Comparison of ENCODE assay signal across 26 cellular contexts in the genomic region with DNA sequence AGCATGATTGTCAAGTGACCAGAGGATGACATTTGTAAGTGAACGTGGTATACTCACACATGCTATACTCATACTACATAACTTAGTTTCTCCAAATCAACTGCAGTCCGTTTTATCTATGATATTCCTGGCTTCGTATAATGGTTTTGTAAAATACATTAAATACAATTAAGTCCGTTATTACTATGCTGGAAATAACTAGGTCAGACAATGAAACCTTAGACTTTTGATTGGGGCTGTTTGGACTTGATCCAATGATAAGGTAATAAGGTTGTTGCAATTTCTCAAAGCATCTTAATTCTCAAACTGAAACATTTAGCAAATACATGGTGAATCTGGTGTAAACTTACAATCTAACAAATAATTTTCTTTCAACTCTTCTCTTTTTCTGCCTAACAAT.
"Had no signal": no experiment of that assay in that cellular context is flagged by ENCODE, and none has a peak within 500 bp of the region (broad histone marks: within the 10 kb centered on the region; RNA-seq: fewer than 3 reads in every experiment).

No MANE protein-coding gene starts in this region.

- H2AFZ ChIP-seq: neural progenitor cell, parathyroid adenoma had no signal

- H3K9me3 ChIP-seq: ovary, psoas muscle, spleen, suprapubic skin, testis, tibial artery, transverse colon, upper lobe of right lung, uterus had no signal

- H3K4me1 ChIP-seq: parathyroid adenoma, psoas muscle, spleen, testis, transverse colon, upper lobe of right lung, uterus had no signal

- H3K79me2 ChIP-seq: parathyroid adenoma had no signal

- H3K27ac ChIP-seq: neural progenitor cell, ovary, parathyroid adenoma, psoas muscle, skin epidermis, spleen, suprapubic skin, testis, tibial artery, transverse colon, upper lobe of right lung, uterus had no signal

- H3K4me3 ChIP-seq: neural progenitor cell, ovary, psoas muscle, skin epidermis, smooth muscle cell, spleen, suprapubic skin, testis, tibial artery, transverse colon, upper lobe of right lung, uterus had no signal

- H3K27me3 ChIP-seq: neural progenitor cell, ovary, spleen, suprapubic skin, testis, tibial artery, transverse colon, upper lobe of right lung, uterus had no signal

- DNase-seq: natural killer cell; occipital lobe; ovary; posterior cingulate gyrus; psoas muscle; right cardiac atrium; spleen; stimulated activated CD4-positive, alpha-beta T cell treated with anti-CD3 and anti-CD28 coated beads, Interleukin-12 subunit alpha, Interleukin-12 subunit beta, amount 100 ng/mL, for 4 hours; stimulated activated CD4-positive, alpha-beta T cell treated with anti-CD3 and anti-CD28 coated beads, Interleukin-1b, Interleukin-23, amount 100 ng/mL, for 48 hours; stimulated activated CD4-positive, alpha-beta T cell treated with anti-CD3 and anti-CD28 coated beads, Interleukin-4, amount 100 ng/mL, for 1 hour; stimulated activated CD4-positive, alpha-beta T cell treated with anti-CD3 and anti-CD28 coated beads, Interleukin-4, amount 100 ng/mL, for 4 hours; stimulated activated CD8-positive, alpha-beta memory T cell treated with anti-CD3 and anti-CD28 coated beads, Interleukin-4, amount 100 ng/mL, for 48 hours; stimulated activated naive CD4-positive, alpha-beta T cell; stimulated activated naive CD8-positive, alpha-beta T cell treated with anti-CD3 and anti-CD28 coated beads, Interleukin-15, amount 100 ng/mL, for 72 hours; stimulated activated naive CD8-positive, alpha-beta T cell treated with anti-CD3 and anti-CD28 coated beads, Interleukin-15, Interleukin-2, amounts not matched to agents 100 U/mL and 50 U/mL, for 24 hours; substantia nigra; testis; tibial artery; transverse colon; upper lobe of right lung; uterus had no signal

- H3K9ac ChIP-seq: neural progenitor cell, parathyroid adenoma had no signal

- H3K36me3 ChIP-seq: neural progenitor cell, ovary, spleen, suprapubic skin, tibial artery, transverse colon, upper lobe of right lung, uterus had no signal

- H3K4me2 ChIP-seq: neural progenitor cell, smooth muscle cell had no signal
